In genomic region chr17:63780507-63780906, GRCh38 we compare ENCODE assay signal across 1 cellular context.
TF ChIP-seq lines count a peak whose summit lies in the region.

No MANE protein-coding gene starts in this region.

TF ChIP-seq in GM23338, 12 proteins besides CTCF, POLR2A, EP300 and RAD21 (continued from another document):
- TF ChIP-seq ZNF462 (CRISPR knock-in tag; IDR thresholded peaks at IDR 0.05) (no peak), JUNB (IDR thresholded peaks at IDR 0.05; ENCODE audit: unreplicated experiment) (no peak), EZH2 (IDR thresholded peaks at IDR 0.05; ENCODE audit: low read depth, unreplicated experiment) (no peak)
TF ChIP-seq in GM23338: peak in this region for 0.
